In the genomic region with DNA sequence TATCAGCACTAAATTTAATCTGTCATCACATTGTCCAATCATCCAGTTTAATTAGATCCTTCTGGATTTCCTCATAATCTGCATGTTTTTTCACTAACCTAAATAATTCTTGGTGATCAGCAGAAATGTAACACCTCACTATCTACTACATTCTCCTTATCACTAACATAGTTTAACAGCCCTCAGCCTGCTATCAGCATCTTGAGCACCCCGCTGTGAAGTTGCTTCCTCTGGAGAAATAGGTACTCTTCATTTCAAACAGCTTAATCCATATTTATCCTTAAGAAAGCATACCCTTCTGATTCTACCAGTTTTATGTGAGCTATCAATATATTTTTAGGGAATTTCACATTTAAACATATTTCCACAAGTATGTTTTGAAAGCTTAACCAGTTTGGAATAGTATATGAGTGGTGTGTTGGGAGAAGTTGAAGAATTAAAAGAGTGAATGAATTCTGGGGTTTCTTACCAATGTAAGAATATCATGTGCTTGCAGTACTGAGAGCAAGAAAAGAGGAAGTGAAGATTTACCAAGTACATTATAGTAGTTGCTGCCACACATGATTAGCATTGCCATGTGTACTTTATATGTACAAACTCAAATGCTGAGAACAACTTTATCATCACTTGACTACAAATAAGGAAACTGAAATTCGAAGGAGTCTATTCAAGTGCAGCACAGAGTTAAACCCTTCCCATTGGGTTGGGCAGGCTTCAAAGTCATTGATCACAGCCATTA, we compare ENCODE assay signal across 11 cellular contexts.
DNase-seq lines count a peak whose midpoint lies in the region; ATAC-seq and TF ChIP-seq lines count a peak whose summit lies in the region.
"Had no signal": no experiment of that assay in that cellular context is flagged by ENCODE, and none has a peak within 500 bp of the region (broad histone marks: within the 10 kb centered on the region; RNA-seq: fewer than 3 reads in every experiment).

No MANE protein-coding gene starts in this region.

- H3K9ac ChIP-seq in endodermal cell (ENCODE audit: extremely low read depth, low read length, poor library complexity, severe bottlenecking) = no peak overlapping the region

- ATAC-seq in GM18909 (IDR thresholded peaks at IDR 0.05; ENCODE audit: poor library complexity, unreplicated experiment) (peak; percentile 100), HG02588 (IDR thresholded peaks at IDR 0.05; ENCODE audit: unreplicated experiment) (peak; percentile 100), HG03469 (IDR thresholded peaks at IDR 0.05; ENCODE audit: unreplicated experiment) (peak; percentile 100)

- no peaks in the 10 kb centered on the region for H3K36me3 ChIP-seq in endodermal cell (ENCODE audit: control insufficient read depth, insufficient read depth, low read length)

- H3K4me1 Mint-ChIP-seq in endodermal cell = peaks cover 19% of the 10 kb centered on the region
- H3K4me1 Mint-ChIP-seq: brain had no signal

- H3K9me3 Mint-ChIP-seq in endodermal cell = no peaks in the 10 kb centered on the region
- H3K9me3 Mint-ChIP-seq: brain had no signal

- DNase-seq in endodermal cell (peak; percentile 77), T-helper 9 cell (no peak), NCI-H2081 (lab: John Stamatoyannopoulos, UW) (no peak), NCI-H2171 (lab: John Stamatoyannopoulos, UW) (no peak), NCI-H187 treated with DMSO at 0.1 percent for 48 hours (lab: John Stamatoyannopoulos, UW) (no peak)
- DNase-seq: activated CD4-positive, alpha-beta T cell treated with anti-CD3 and anti-CD28 coated beads for 48 hours; DMS53 had no signal

- H3K4me1 ChIP-seq in endodermal cell (ENCODE audit: control insufficient read depth, insufficient read depth, low read length) = peaks cover 4% of the 10 kb centered on the region

- H3K9me3 ChIP-seq in endodermal cell (ENCODE audit: control insufficient read depth, low read length) = no peaks in the 10 kb centered on the region

- no peak overlapping the region for H3K27ac ChIP-seq in endodermal cell (ENCODE audit: low read depth, low read length)

- H3K27ac Mint-ChIP-seq in endodermal cell = no peak overlapping the region
- H3K27ac Mint-ChIP-seq: brain had no signal

- no peaks in the 10 kb centered on the region for H3K27me3 ChIP-seq in endodermal cell (ENCODE audit: control insufficient read depth, insufficient read depth, low read length, poor library complexity, severe bottlenecking)

- no peak for TF ChIP-seq CTCF in endodermal cell (conservative IDR thresholded peaks at IDR 0.05)

- WGBS in endodermal cell (ENCODE audit: insufficient coverage in 1 of 2, insufficient read length in 1 of 2), 2 experiments = 78 to 100% methylated on average over 1 to 2 of the region's 2 CpGs

- no peaks in the 10 kb centered on the region for H3K27me3 Mint-ChIP-seq in endodermal cell (ENCODE audit: insufficient read depth)
- H3K27me3 Mint-ChIP-seq: brain had no signal

- H3K36me3 Mint-ChIP-seq in endodermal cell (ENCODE audit: low read depth) = no peaks in the 10 kb centered on the region
- H3K36me3 Mint-ChIP-seq: brain had no signal

- peak overlapping the region; percentile 50 for H3K4me3 ChIP-seq in endodermal cell (ENCODE audit: low read length)

- no peak overlapping the region for H3K4me3 Mint-ChIP-seq in endodermal cell
- H3K4me3 Mint-ChIP-seq: brain had no signal
